Comparison of ENCODE assay signal across 8 cellular contexts in genomic region chr19:42034640-42035384, GRCh38. TPM values are rescaled to one million over a fixed set of nuclear protein-coding genes. Genes with fewer than 3 reads are reported as not detected.
DNase-seq lines count a peak whose midpoint lies in the region; ATAC-seq, FAIRE-seq and TF ChIP-seq lines count a peak whose summit lies in the region.
"Not testable (repeated sequence)": the region's sequence is repeated elsewhere in the genome, so short reads cannot be mapped to it uniquely, and the experiment has no call there.

No MANE protein-coding gene starts in this region.

- not testable (repeated sequence) for H2BK5ac ChIP-seq in trophoblast cell (ENCODE audit: low read depth, low read length, poor library complexity)

- POLR2A ChIA-PET in GM12878 (lab: Charles Lee): not testable (repeated sequence)

- not testable (repeated sequence) for H4K91ac ChIP-seq in trophoblast cell (ENCODE audit: low read depth, low read length)

- not testable (repeated sequence) for H3K36me3 ChIP-seq in GM12878 (ENCODE audit: control insufficient read depth in 2 of 2, insufficient read depth in 2 of 2, low read length in 1 of 2); left ventricle myocardium inferior; trophoblast cell (ENCODE audit: control insufficient read depth in 1 of 2, insufficient read depth in 2 of 2, low read length in 2 of 2)
- H3K36me3 ChIP-seq in stomach: peaks cover 0 to 27% (median 1%) of the 10 kb centered on the region in 4 donors

- H4K12ac ChIP-seq in trophoblast cell (ENCODE audit: low read depth, low read length): not testable (repeated sequence)

- peak; percentile 76 to 90 (median 87) for TF ChIP-seq CTCF in GM12878 (IDR thresholded peaks at IDR 0.05 in 2 of 3, conservative IDR thresholded peaks at IDR 0.05 in 1 of 3; ENCODE audit: control insufficient read depth in 2 of 3, extremely low read depth in 1 of 3, insufficient read depth in 1 of 3, low read depth in 3 of 3, low read length in 3 of 3)
- TF ChIP-seq CTCF in left ventricle myocardium inferior (IDR thresholded peaks at IDR 0.05; ENCODE audit: borderline replicate concordance): peak; percentile 86
- TF ChIP-seq CTCF in stomach (IDR thresholded peaks at IDR 0.05): peak in 5 of 7 experiments; percentile 54 to 89 (median 77)

- not testable (repeated sequence) for H3K4ac ChIP-seq in trophoblast cell (ENCODE audit: low read depth, low read length)

- TF ChIP-seq RAD21 in GM12878 (IDR thresholded peaks at IDR 0.05; ENCODE audit: insufficient read depth, low read depth, low read length): peak; percentile 63

- FAIRE-seq in HTR-8/SVneo (lab: Jason Lieb, UNC) (peak; percentile 55), GM12878 (lab: Jason Lieb, UNC) (peak; percentile 93)

- 15% methylated on average over 17 of the region's 17 CpGs for WGBS in GM12878 (ENCODE audit: insufficient coverage, insufficient replicate concordance, low lambda C conversion rate, missing lambda C conversion rate)
- no CpG with 5 or more reads among the region's 17 CpGs for WGBS in trophoblast cell (ENCODE audit: extremely low coverage, insufficient coverage, insufficient read length)
- 25 to 38% (median 33%) methylated on average over 17 of the region's 17 CpGs for WGBS in stomach, 5 donors

- not testable (repeated sequence) for H3K79me2 ChIP-seq in GM12878 (ENCODE audit: control insufficient read depth, insufficient read depth, low read length); trophoblast cell (ENCODE audit: control insufficient read depth, insufficient read depth, low read length, poor library complexity)

- RAD21 ChIA-PET in GM12878 (lab: Charles Lee; ENCODE audit: unreplicated experiment): interaction anchor here (0.7 to 1.1 kb wide), 2 partner anchors 15 to 76 kb away, joined by 3 read pairs; no protein-coding TSS in a partner anchor

- peak; percentile 86 to 97 for ATAC-seq in activated CD4-positive, CD25-positive, alpha-beta regulatory T cell treated with anti-CD3 and anti-CD28 coated beads, Interleukin-2, amount 50 U/mL, for 24 hours
- peak; percentile 99 for ATAC-seq in GM12878

- DNase-seq in DMS53 (lab: John Stamatoyannopoulos, UW): peak; percentile 87
- DNase-seq in HTR-8/SVneo (ENCODE audit: insufficient read length, low spot score): peak; percentile 81
- DNase-seq in NCI-H526 treated with DMSO at 0.1 percent for 48 hours (lab: John Stamatoyannopoulos, UW): peak; percentile 67
- DNase-seq in GM12878 (ENCODE audit: low read depth, low spot score): peak; percentile 23
- DNase-seq in left ventricle myocardium inferior: not testable (repeated sequence)
- DNase-seq in trophoblast cell: peak; percentile 38 to 80
- DNase-seq in stomach: peak; percentile 58

- H4K20me1 ChIP-seq in GM12878 (ENCODE audit: control insufficient read depth, insufficient read depth): not testable (repeated sequence)

- not testable (repeated sequence) for H2BK120ac ChIP-seq in trophoblast cell (ENCODE audit: insufficient read depth, low read length, poor library complexity)

- intact Hi-C loops in GM12878 (cut with micrococcal nuclease; ENCODE audit: unreplicated experiment); left ventricle myocardium inferior (cut with micrococcal nuclease); stomach (cut with DNase I; ENCODE audit: low total_unique reads): not testable (repeated sequence)

- H3K27ac ChIP-seq in GM12878 (ENCODE audit: control insufficient read depth, insufficient read depth); trophoblast cell (ENCODE audit: low read depth, low read length); stomach: not testable (repeated sequence)
- peak overlapping the region; percentile 38 for H3K27ac ChIP-seq in left ventricle myocardium inferior (replicated peaks)

- H3K14ac ChIP-seq in trophoblast cell (ENCODE audit: low read length): not testable (repeated sequence)

- H3K23ac ChIP-seq in trophoblast cell (ENCODE audit: low read length): not testable (repeated sequence)

- H3K27me3 ChIP-seq in GM12878 (replicated peaks in 1 of 2; ENCODE audit: control insufficient read depth in 2 of 2, insufficient read depth in 2 of 2, low read length in 1 of 2); left ventricle myocardium inferior (ENCODE audit: low read depth); trophoblast cell (ENCODE audit: insufficient read depth, low read length); stomach: not testable (repeated sequence)

- H2BK12ac ChIP-seq in trophoblast cell (ENCODE audit: low read length): not testable (repeated sequence)

- SMC1A ChIA-PET in GM12878 (lab: Charles Lee; ENCODE audit: uncharacterized antibody, unreplicated experiment): interaction anchor here (0.6 to 0.9 kb wide), 3 partner anchors 11 to 525 kb away, joined by 3 to 4 read pairs (median 3); no protein-coding TSS in a partner anchor

- not testable (repeated sequence) for H3K4me1 ChIP-seq in GM12878 (ENCODE audit: control insufficient read depth, insufficient read depth, low read length); trophoblast cell (ENCODE audit: control insufficient read depth in 1 of 2, insufficient read depth in 2 of 2, low read length in 2 of 2)
- H3K4me1 ChIP-seq in left ventricle myocardium inferior (peaks cover 25% of the 10 kb centered on the region), stomach (peaks cover 0 to 20% (median 2%) of the 10 kb centered on the region in 4 donors)

- not testable (repeated sequence) for BruUV-seq in GM12878 (replicated peaks; lab: Mats Ljungman, UMichigan)

- peak overlapping the region; percentile 37; the same call in 1 of the 2 replicates for H2AFZ ChIP-seq in GM12878 (ENCODE audit: control insufficient read depth, low read depth, low read length)
- H2AFZ ChIP-seq in trophoblast cell (ENCODE audit: insufficient read depth, low read length, poor library complexity): not testable (repeated sequence)

- H3K4me2 ChIP-seq in GM12878 (ENCODE audit: control insufficient read depth, insufficient read depth): peak overlapping the region; percentile 35; the same call in 1 of the 2 replicates
- not testable (repeated sequence) for H3K4me2 ChIP-seq in trophoblast cell (ENCODE audit: low read length)

- TF ChIP-seq EP300 in GM12878 (IDR thresholded peaks at IDR 0.05; ENCODE audit: borderline replicate concordance in 1 of 2, control insufficient read depth in 1 of 2, low read depth in 2 of 2, low read length in 2 of 2); stomach (IDR thresholded peaks at IDR 0.05): not testable (repeated sequence)

- in situ Hi-C loops in GM12878 (cut with MboI): not testable (repeated sequence)

- not testable (repeated sequence) for TF ChIP-seq POLR2A in GM12878 (IDR thresholded peaks at IDR 0.05; ENCODE audit: low read depth, low read length); stomach (IDR thresholded peaks at IDR 0.05)

- not testable (repeated sequence) for H3K18ac ChIP-seq in trophoblast cell (ENCODE audit: low read length)

- H3K9me3 ChIP-seq in GM12878 (replicated peaks; ENCODE audit: control insufficient read depth, insufficient read depth, low read length); left ventricle myocardium inferior (replicated peaks); trophoblast cell (ENCODE audit: insufficient read depth, low read depth, low read length); stomach: not testable (repeated sequence)

- H2AK5ac ChIP-seq in trophoblast cell (ENCODE audit: low read length): not testable (repeated sequence)

- H3K9ac ChIP-seq in GM12878 (ENCODE audit: control insufficient read depth, insufficient read depth, low read length); trophoblast cell (ENCODE audit: low read length): not testable (repeated sequence)

- H4K8ac ChIP-seq in trophoblast cell (ENCODE audit: low read depth, low read length): not testable (repeated sequence)

- CTCF ChIA-PET in GM12878 (lab: Yijun Ruan, JAX): interaction anchor here (0.6 to 1.2 kb wide), 26 partner anchors 11 to 331 kb away, joined by 3 to 11 read pairs (median 4); partner anchors contain the start of gene RABAC1

- H3K4me3 ChIP-seq in GM12878 (peak overlapping the region; percentile 23; the same call in 1 of the 2 replicates), stomach (peak overlapping the region in 1 of 4 donors; percentile 10)
- not testable (repeated sequence) for H3K4me3 ChIP-seq in left ventricle myocardium inferior; trophoblast cell (ENCODE audit: low read depth, low read length)

- H3K79me1 ChIP-seq in trophoblast cell (ENCODE audit: low read length): not testable (repeated sequence)

RNA-seq across cellular contexts. Expression of gene GRIK5, which starts 35.2 kb away (rescaled TPM):
- total RNA-seq in GM12878 (2013; cell fraction: nucleolus; rRNA removed): 0.17 and 0.31 TPM in 2 replicates
- 0.05 and 0.06 TPM in 2 replicates for total RNA-seq in GM12878 (2014; rRNA removed)
- not detected in 2 replicates for total RNA-seq in GM12878 (2014; rRNA removed; fragmentation: Illumina TruSeq; extraction: Trizol)
- total RNA-seq in GM12878 (2021): 0.19 and 0.23 TPM in 2 replicates
- polyA plus RNA-seq in GM12878 (2011; ENCODE audit: low read depth): not detected
- polyA plus RNA-seq in GM12878 (2011; rRNA removed): 0.03 and 0.04 TPM in 2 replicates
- polyA plus RNA-seq in GM12878 (2011; cell fraction: cytosol; rRNA removed): 0.04 and 0.07 TPM in 2 replicates
- polyA plus RNA-seq in GM12878 (2011; cell fraction: nucleus; rRNA removed): 0.31 and 0.44 TPM in 2 replicates
- polyA plus RNA-seq in GM12878 (2012): 0.18 and 0.19 TPM in 2 replicates
- polyA plus RNA-seq in GM12878 (2014; fragmentation: Illumina TruSeq; extraction: Trizol): 0.07 TPM in 1 of 2 replicates, not detected in the other
- under 1 TPM in 1 of 2 experiments, not detected in 1; 0.04 TPM for polyA plus RNA-seq in GM12878 (2014; fragmentation: Nextera tagmentation; extraction: Ambion mirVana)
- polyA plus RNA-seq in GM12878 (2014; rRNA removed): 0.15 and 0.23 TPM in 2 replicates
- polyA plus RNA-seq in GM12878 (2016; fragmentation: Nextera tagmentation; extraction: Ambion mirVana): under 1 TPM in 1 of 2 experiments, not detected in 1; 0.08 TPM
- not detected in 2 replicates for polyA minus RNA-seq in GM12878 (2011; rRNA and poly(A)+ RNA removed)
- not detected in 2 replicates for polyA minus RNA-seq in GM12878 (2011; cell fraction: cytosol; rRNA and poly(A)+ RNA removed)
- 0.10 and 0.12 TPM in 2 replicates for polyA minus RNA-seq in GM12878 (2011; cell fraction: nucleus; rRNA and poly(A)+ RNA removed)
- total RNA-seq in left ventricle myocardium inferior: 2.1 TPM
- 0.18 and 0.26 TPM in 2 replicates for polyA plus RNA-seq in trophoblast cell (2013)
- 10 to 100 TPM in 2 of 5 donors, 1 to 10 TPM in 3; 2.2 to 74.1 (median 8.3) TPM for total RNA-seq in stomach
- 1 to 10 TPM in 2 of 3 donors, under 1 TPM in 1; 0.92 to 3.1 (median 1.1) TPM for polyA plus RNA-seq in stomach

RNA-seq across cellular contexts. Expression of gene ATP1A3, which starts 40.8 kb away (rescaled TPM):
- 1.6 and 3.6 TPM in 2 replicates for total RNA-seq in GM12878 (2013; cell fraction: nucleolus; rRNA removed)
- 0.17 and 0.22 TPM in 2 replicates for total RNA-seq in GM12878 (2014; rRNA removed)
- 0.09 and 0.22 TPM in 2 replicates for total RNA-seq in GM12878 (2014; rRNA removed; fragmentation: Illumina TruSeq; extraction: Trizol)
- total RNA-seq in GM12878 (2021): 0.64 and 0.72 TPM in 2 replicates
- polyA plus RNA-seq in GM12878 (2011; ENCODE audit: low read depth): 0.76 TPM
- polyA plus RNA-seq in GM12878 (2011; rRNA removed): 0.20 TPM in 1 of 2 replicates, not detected in the other
- polyA plus RNA-seq in GM12878 (2011; cell fraction: cytosol; rRNA removed): 0.22 and 0.24 TPM in 2 replicates
- 0.73 and 0.85 TPM in 2 replicates for polyA plus RNA-seq in GM12878 (2011; cell fraction: nucleus; rRNA removed)
- polyA plus RNA-seq in GM12878 (2012): 2.4 TPM in 2 replicates
- 0.06 and 0.37 TPM in 2 replicates for polyA plus RNA-seq in GM12878 (2014; fragmentation: Illumina TruSeq; extraction: Trizol)
- not detected for polyA plus RNA-seq in GM12878 (2014; fragmentation: Nextera tagmentation; extraction: Ambion mirVana)
- polyA plus RNA-seq in GM12878 (2014; rRNA removed): 0.28 and 0.84 TPM in 2 replicates
- polyA plus RNA-seq in GM12878 (2016; fragmentation: Nextera tagmentation; extraction: Ambion mirVana): under 1 TPM; 0.39 to 0.86 TPM
- polyA minus RNA-seq in GM12878 (2011; rRNA and poly(A)+ RNA removed): 0.29 and 0.41 TPM in 2 replicates
- 0.62 and 0.67 TPM in 2 replicates for polyA minus RNA-seq in GM12878 (2011; cell fraction: cytosol; rRNA and poly(A)+ RNA removed)
- 0.24 and 0.38 TPM in 2 replicates for polyA minus RNA-seq in GM12878 (2011; cell fraction: nucleus; rRNA and poly(A)+ RNA removed)
- 375 TPM for total RNA-seq in left ventricle myocardium inferior
- polyA plus RNA-seq in trophoblast cell (2013): 0.11 and 0.12 TPM in 2 replicates
- under 1 TPM in 1 of 5 donors, not detected in 4; 0.29 TPM for total RNA-seq in stomach
- under 1 TPM in 2 of 3 donors, not detected in 1; 0.12 to 0.45 TPM for polyA plus RNA-seq in stomach

RNA-seq across cellular contexts. Expression of gene ZNF574, which starts 41.2 kb away (rescaled TPM):
- total RNA-seq in GM12878 (2013; cell fraction: nucleolus; rRNA removed): 27.4 and 34.0 TPM in 2 replicates
- 12.6 and 15.4 TPM in 2 replicates for total RNA-seq in GM12878 (2014; rRNA removed)
- total RNA-seq in GM12878 (2014; rRNA removed; fragmentation: Illumina TruSeq; extraction: Trizol): 5.3 and 5.9 TPM in 2 replicates
- total RNA-seq in GM12878 (2021): 17.6 and 18.9 TPM in 2 replicates
- polyA plus RNA-seq in GM12878 (2011; ENCODE audit: low read depth): 3.0 TPM
- polyA plus RNA-seq in GM12878 (2011; rRNA removed): 2.1 and 7.9 TPM in 2 replicates
- 14.1 and 19.8 TPM in 2 replicates for polyA plus RNA-seq in GM12878 (2011; cell fraction: cytosol; rRNA removed)
- polyA plus RNA-seq in GM12878 (2011; cell fraction: nucleus; rRNA removed): 19.9 and 22.1 TPM in 2 replicates
- 8.1 and 9.7 TPM in 2 replicates for polyA plus RNA-seq in GM12878 (2012)
- 1.2 and 5.4 TPM in 2 replicates for polyA plus RNA-seq in GM12878 (2014; fragmentation: Illumina TruSeq; extraction: Trizol)
- under 1 TPM; 0.32 to 0.55 TPM for polyA plus RNA-seq in GM12878 (2014; fragmentation: Nextera tagmentation; extraction: Ambion mirVana)
- polyA plus RNA-seq in GM12878 (2014; rRNA removed): 14.9 and 17.7 TPM in 2 replicates
- 10 to 100 TPM; 20.9 to 25.6 TPM for polyA plus RNA-seq in GM12878 (2016; fragmentation: Nextera tagmentation; extraction: Ambion mirVana)
- 14.7 and 27.5 TPM in 2 replicates for polyA minus RNA-seq in GM12878 (2011; rRNA and poly(A)+ RNA removed)
- polyA minus RNA-seq in GM12878 (2011; cell fraction: cytosol; rRNA and poly(A)+ RNA removed): 12.2 and 13.9 TPM in 2 replicates
- polyA minus RNA-seq in GM12878 (2011; cell fraction: nucleus; rRNA and poly(A)+ RNA removed): 7.3 and 12.0 TPM in 2 replicates
- total RNA-seq in left ventricle myocardium inferior: 7.1 TPM
- polyA plus RNA-seq in trophoblast cell (2013): 9.1 and 9.8 TPM in 2 replicates
- 10 to 100 TPM in 2 of 5 donors, 1 to 10 TPM in 3; 4.6 to 17.0 (median 8.8) TPM for total RNA-seq in stomach
- 1 to 10 TPM; 5.5 to 5.7 (median 5.5) TPM for polyA plus RNA-seq in stomach

Comparison
In these comparisons a context has a peak if more than half of its experiments do, and no peak if none do; other contexts are left out.
1. RNA of gene ATP1A3, which starts 40.8 kb away (total RNA-seq): 375 TPM in left ventricle myocardium inferior (single experiment); 0.09 to 3.6 TPM in GM12878 and 0.29 TPM in stomach; every median in the first group is over 10 times any median in the second.
2. Peak in every context shown above with its lines, with median percentiles within 50 percentile points of each other: CTCF ChIP-seq.